1 cellular context compared by ENCODE assay signal in the genomic region with DNA sequence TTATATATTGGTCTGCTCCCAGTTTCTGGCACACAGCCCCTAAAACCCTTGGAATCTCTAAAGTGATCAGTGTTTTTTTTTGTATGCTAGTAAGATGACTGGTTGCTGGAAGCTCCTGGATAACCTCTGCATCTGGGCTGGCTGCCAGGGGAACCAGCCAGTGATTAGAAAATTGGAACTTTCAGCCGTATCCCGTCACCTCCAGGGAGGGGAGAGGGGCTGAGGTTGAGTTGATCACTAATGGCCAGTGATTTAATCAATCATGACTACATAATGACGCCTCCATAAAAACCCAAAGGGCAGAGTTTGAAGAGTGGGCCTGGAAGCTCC.
TF ChIP-seq lines count a peak whose summit lies in the region.

No MANE protein-coding gene starts in this region.

TF ChIP-seq in SK-N-SH, 30 proteins besides CTCF, POLR2A, EP300 and RAD21 (continued from another document):
- TF ChIP-seq, protein P1, sequence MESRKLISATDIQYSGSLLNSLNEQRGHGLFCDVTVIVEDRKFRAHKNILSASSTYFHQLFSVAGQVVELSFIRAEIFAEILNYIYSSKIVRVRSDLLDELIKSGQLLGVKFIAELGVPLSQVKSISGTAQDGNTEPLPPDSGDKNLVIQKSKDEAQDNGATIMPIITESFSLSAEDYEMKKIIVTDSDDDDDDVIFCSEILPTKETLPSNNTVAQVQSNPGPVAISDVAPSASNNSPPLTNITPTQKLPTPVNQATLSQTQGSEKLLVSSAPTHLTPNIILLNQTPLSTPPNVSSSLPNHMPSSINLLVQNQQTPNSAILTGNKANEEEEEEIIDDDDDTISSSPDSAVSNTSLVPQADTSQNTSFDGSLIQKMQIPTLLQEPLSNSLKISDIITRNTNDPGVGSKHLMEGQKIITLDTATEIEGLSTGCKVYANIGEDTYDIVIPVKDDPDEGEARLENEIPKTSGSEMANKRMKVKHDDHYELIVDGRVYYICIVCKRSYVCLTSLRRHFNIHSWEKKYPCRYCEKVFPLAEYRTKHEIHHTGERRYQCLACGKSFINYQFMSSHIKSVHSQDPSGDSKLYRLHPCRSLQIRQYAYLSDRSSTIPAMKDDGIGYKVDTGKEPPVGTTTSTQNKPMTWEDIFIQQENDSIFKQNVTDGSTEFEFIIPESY (IDR thresholded peaks at IDR 0.05; ENCODE audit: borderline replicate concordance, low read depth), result no peak
- TF ChIP-seq RCOR1 (IDR thresholded peaks at IDR 0.05; ENCODE audit: low read length), result no peak
- TF ChIP-seq, protein P2, sequence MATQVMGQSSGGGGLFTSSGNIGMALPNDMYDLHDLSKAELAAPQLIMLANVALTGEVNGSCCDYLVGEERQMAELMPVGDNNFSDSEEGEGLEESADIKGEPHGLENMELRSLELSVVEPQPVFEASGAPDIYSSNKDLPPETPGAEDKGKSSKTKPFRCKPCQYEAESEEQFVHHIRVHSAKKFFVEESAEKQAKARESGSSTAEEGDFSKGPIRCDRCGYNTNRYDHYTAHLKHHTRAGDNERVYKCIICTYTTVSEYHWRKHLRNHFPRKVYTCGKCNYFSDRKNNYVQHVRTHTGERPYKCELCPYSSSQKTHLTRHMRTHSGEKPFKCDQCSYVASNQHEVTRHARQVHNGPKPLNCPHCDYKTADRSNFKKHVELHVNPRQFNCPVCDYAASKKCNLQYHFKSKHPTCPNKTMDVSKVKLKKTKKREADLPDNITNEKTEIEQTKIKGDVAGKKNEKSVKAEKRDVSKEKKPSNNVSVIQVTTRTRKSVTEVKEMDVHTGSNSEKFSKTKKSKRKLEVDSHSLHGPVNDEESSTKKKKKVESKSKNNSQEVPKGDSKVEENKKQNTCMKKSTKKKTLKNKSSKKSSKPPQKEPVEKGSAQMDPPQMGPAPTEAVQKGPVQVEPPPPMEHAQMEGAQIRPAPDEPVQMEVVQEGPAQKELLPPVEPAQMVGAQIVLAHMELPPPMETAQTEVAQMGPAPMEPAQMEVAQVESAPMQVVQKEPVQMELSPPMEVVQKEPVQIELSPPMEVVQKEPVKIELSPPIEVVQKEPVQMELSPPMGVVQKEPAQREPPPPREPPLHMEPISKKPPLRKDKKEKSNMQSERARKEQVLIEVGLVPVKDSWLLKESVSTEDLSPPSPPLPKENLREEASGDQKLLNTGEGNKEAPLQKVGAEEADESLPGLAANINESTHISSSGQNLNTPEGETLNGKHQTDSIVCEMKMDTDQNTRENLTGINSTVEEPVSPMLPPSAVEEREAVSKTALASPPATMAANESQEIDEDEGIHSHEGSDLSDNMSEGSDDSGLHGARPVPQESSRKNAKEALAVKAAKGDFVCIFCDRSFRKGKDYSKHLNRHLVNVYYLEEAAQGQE (IDR thresholded peaks at IDR 0.05; ENCODE audit: low read depth, low read length), result no peak
- no peak for TF ChIP-seq POLR2AphosphoS5 (IDR thresholded peaks at IDR 0.05; ENCODE audit: low read depth, low read length)
TF ChIP-seq in SK-N-SH: peak in this region for 0.
